Comparison of ENCODE assay signal across 8 cellular contexts in genomic region chr11:2270322-2271076, GRCh38. TPM values are rescaled to one million over a fixed set of nuclear protein-coding genes. Genes with fewer than 3 reads are reported as not detected.
A peak's percentile ranks its signal among the peaks of the same experiment; 100 is the strongest.
DNase-seq lines count a peak whose midpoint lies in the region; ATAC-seq and TF ChIP-seq lines count a peak whose summit lies in the region.

ASCL2 (minus strand) TSS chr11:2270588; CDS start chr11:2270332, 256 bp downstream.

- peak within 1 kb of the TSS; percentile 80 for H3K4me2 ChIP-seq in neural progenitor cell

- intact Hi-C loops in CD4-positive, alpha-beta T cell (cut with DNase I, micrococcal nuclease): no loop called here

- H4K20me1 ChIP-seq in neural progenitor cell (ENCODE audit: low read depth): no peaks in the 10 kb centered on the region

- no peak within 1 kb of the TSS for H3K9ac ChIP-seq in neural progenitor cell

- peak within 1 kb of the TSS; percentile 62 for H3K4me3 Mint-ChIP-seq in CD4-positive, alpha-beta T cell
- H3K4me3 Mint-ChIP-seq in neural progenitor cell: peak within 1 kb of the TSS; percentile 71

- peak within 1 kb of the TSS; percentile 49 for H3K4me3 ChIP-seq in neural progenitor cell

- TF ChIP-seq CTCF in CD4-positive, alpha-beta T cell (IDR thresholded peaks at IDR 0.05): no peak
- TF ChIP-seq CTCF in neural progenitor cell (IDR thresholded peaks at IDR 0.05): no peak

- no peaks in the 10 kb centered on the region for H3K9me3 Mint-ChIP-seq in CD4-positive, alpha-beta T cell
- H3K9me3 Mint-ChIP-seq in neural progenitor cell: peaks cover 6% of the 10 kb centered on the region

- no peaks in the 10 kb centered on the region for H3F3A ChIP-seq in neural progenitor cell (ENCODE audit: low read depth)

- POLR2A ChIA-PET in CD4-positive, alpha-beta T cell (lab: Charles Lee): interaction anchor here (0.9 to 1.7 kb wide), 2 partner anchors 32 to 130 kb away, joined by 3 to 4 read pairs; partner anchors contain the start of genes C11orf21, TSPAN32 and TSSC4

- peaks cover 15% of the 10 kb centered on the region for H3K4me1 Mint-ChIP-seq in CD4-positive, alpha-beta T cell (ENCODE audit: low read depth)
- H3K4me1 Mint-ChIP-seq in neural progenitor cell: peaks cover 4% of the 10 kb centered on the region

- peaks cover 4% of the 10 kb centered on the region for H3K4me1 ChIP-seq in neural progenitor cell

- H3K27ac ChIP-seq in CD4-positive, alpha-beta T cell (ENCODE audit: low read depth, low read length): no peak within 1 kb of the TSS
- peak within 1 kb of the TSS; percentile 37 for H3K27ac ChIP-seq in epithelial cell of prostate
- no peak within 1 kb of the TSS for H3K27ac ChIP-seq in neural progenitor cell

- no peaks in the 10 kb centered on the region for H3K9me3 ChIP-seq in CD4-positive, alpha-beta T cell (ENCODE audit: control insufficient read depth, low read length)
- no peaks in the 10 kb centered on the region for H3K9me3 ChIP-seq in neural progenitor cell (ENCODE audit: low read depth)

- peak within 1 kb of the TSS; percentile 78 for H2AFZ ChIP-seq in neural progenitor cell (replicated peaks)

- no peaks in the 10 kb centered on the region for H3K79me2 ChIP-seq in neural progenitor cell (ENCODE audit: low read depth)

- no peaks in the 10 kb centered on the region for H3K36me3 Mint-ChIP-seq in CD4-positive, alpha-beta T cell (ENCODE audit: low read depth)
- H3K36me3 Mint-ChIP-seq in neural progenitor cell: no peaks in the 10 kb centered on the region

- peaks cover 35% of the 10 kb centered on the region for H3K27me3 ChIP-seq in CD4-positive, alpha-beta T cell (ENCODE audit: control insufficient read depth, insufficient read depth, low read length)
- H3K27me3 ChIP-seq in neural progenitor cell: peaks cover 100% of the 10 kb centered on the region

- H3K27me3 Mint-ChIP-seq in CD4-positive, alpha-beta T cell: peaks cover 39% of the 10 kb centered on the region
- H3K27me3 Mint-ChIP-seq in neural progenitor cell (ENCODE audit: insufficient read depth, low read depth): peaks cover 52% of the 10 kb centered on the region

- no peaks in the 10 kb centered on the region for H3K36me3 ChIP-seq in neural progenitor cell

- no peak for DNase-seq in CD4-positive, alpha-beta T cell
- DNase-seq in NCI-H748 (lab: John Stamatoyannopoulos, UW; ENCODE audit: unreplicated experiment) (peak; percentile 75), epithelial cell of prostate (ENCODE audit: low read depth, low spot score) (no peak), neural progenitor cell (ENCODE audit: low spot score) (peak; percentile 40), cerebellar cortex (ENCODE audit: low spot score) (no peak), UCSD-AML1 (lab: John Stamatoyannopoulos, UW; ENCODE audit: unreplicated experiment) (no peak), NCI-H1436 treated with DMSO at 0.1 percent for 48 hours (lab: John Stamatoyannopoulos, UW) (no peak)

- no peak for ATAC-seq in CD4-positive, alpha-beta T cell (ENCODE audit: poor library complexity)
- no peak for ATAC-seq in HG02840 (IDR thresholded peaks at IDR 0.05; ENCODE audit: low FRiP score, unreplicated experiment)

- H3K27ac Mint-ChIP-seq in CD4-positive, alpha-beta T cell: no peak within 1 kb of the TSS
- no peak within 1 kb of the TSS for H3K27ac Mint-ChIP-seq in neural progenitor cell

- CTCF ChIA-PET in CD4-positive, alpha-beta T cell (lab: Charles Lee): no interaction called here

RNA-seq across cellular contexts. Expression of gene ASCL2, which starts in this region (rescaled TPM):
- not detected for total RNA-seq in CD4-positive, alpha-beta T cell
- 2.2 TPM in 1 of 2 replicates, not detected in the other for total RNA-seq in neural progenitor cell (ENCODE audit: low replicate concordance)

Comparison
In these comparisons a context has a peak if more than half of its experiments do, and no peak if none do; other contexts are left out.
1. DNase-seq: peak in NCI-H748 (single experiment) and neural progenitor cell (single experiment); none in CD4-positive, alpha-beta T cell (0 of 10), epithelial cell of prostate (single experiment), cerebellar cortex (single experiment), UCSD-AML1 (single experiment) and NCI-H1436 treated with DMSO at 0.1 percent for 48 hours (single experiment).